27 cellular contexts compared by ENCODE assay signal in genomic region chr18:67432806-67433205, GRCh38.
"Had no signal": no experiment of that assay in that cellular context is flagged by ENCODE, and none has a peak within 500 bp of the region (broad histone marks: within the 10 kb centered on the region; RNA-seq: fewer than 3 reads in every experiment).

No MANE protein-coding gene starts in this region.

- H3K9ac ChIP-seq: neural progenitor cell had no signal

- H3K4me1 Mint-ChIP-seq: activated naive CD4-positive, alpha-beta T cell treated with anti-CD3 and anti-CD28 coated beads, Interleukin-2, amount 50 U/mL, for 24 hours; activated T-helper 17 cell treated with anti-CD3 and anti-CD28 coated beads, Interleukin-2, amount 50 U/mL, for 72 hours; central memory CD8-positive, alpha-beta T cell; natural killer cell; WTC11 had no signal

- ATAC-seq: activated CD8-positive, alpha-beta T cell treated with anti-CD3 and anti-CD28 coated beads for 36 hours; activated naive CD8-positive, alpha-beta T cell treated with anti-CD3 and anti-CD28 coated beads, Interleukin-2, amount 50 U/mL, for 24 hours; activated T-cell treated with anti-CD3 and anti-CD28 coated beads, Interleukin-2, amount 50 U/mL, for 4 hours; activated T-helper 17 cell treated with anti-CD3 and anti-CD28 coated beads, Interleukin-2, amount 50 U/mL, for 72 hours; left lung; lower lobe of right lung; natural killer cell; right cardiac atrium; WTC11 had no signal

- H3K27ac Mint-ChIP-seq: activated CD8-positive, alpha-beta T cell treated with anti-CD3 and anti-CD28 coated beads for 36 hours; activated naive CD4-positive, alpha-beta T cell treated with anti-CD3 and anti-CD28 coated beads, Interleukin-2, amount 50 U/mL, for 24 hours; activated naive CD8-positive, alpha-beta T cell treated with anti-CD3 and anti-CD28 coated beads, Interleukin-2, amount 50 U/mL, for 24 hours; activated T-helper 17 cell treated with anti-CD3 and anti-CD28 coated beads, Interleukin-2, amount 50 U/mL, for 72 hours; natural killer cell; neural progenitor cell; WTC11 had no signal

- H3K27ac ChIP-seq: colonic mucosa, dorsolateral prefrontal cortex, hepatocyte, left lung, lower lobe of right lung, neural progenitor cell, spleen, suprapubic skin, tibial artery had no signal

- H3K4me2 ChIP-seq: hepatocyte, neural progenitor cell had no signal

- H3K36me3 Mint-ChIP-seq: activated naive CD4-positive, alpha-beta T cell treated with anti-CD3 and anti-CD28 coated beads, Interleukin-2, amount 50 U/mL, for 24 hours; natural killer cell; neural progenitor cell had no signal

- H3K9me3 Mint-ChIP-seq: activated naive CD4-positive, alpha-beta T cell treated with anti-CD3 and anti-CD28 coated beads, Interleukin-2, amount 50 U/mL, for 24 hours had no signal

- H3K36me3 ChIP-seq: colonic mucosa, left lung, lower lobe of right lung, neural progenitor cell, spleen, suprapubic skin, tibial artery had no signal

- H3K79me2 ChIP-seq: hepatocyte had no signal

- H3K9me3 ChIP-seq: colonic mucosa, lower lobe of right lung, tibial artery had no signal

- H3K4me1 ChIP-seq: colonic mucosa, left lung, lower lobe of right lung, neural progenitor cell, spleen, suprapubic skin, tibial artery had no signal

- H3K4me3 ChIP-seq: colonic mucosa, dorsolateral prefrontal cortex, hepatocyte, left lung, lower lobe of right lung, neural progenitor cell, spleen, suprapubic skin, tibial artery had no signal

- H3K4me3 Mint-ChIP-seq: activated CD8-positive, alpha-beta T cell treated with anti-CD3 and anti-CD28 coated beads for 36 hours; activated naive CD4-positive, alpha-beta T cell treated with anti-CD3 and anti-CD28 coated beads, Interleukin-2, amount 50 U/mL, for 24 hours; activated naive CD8-positive, alpha-beta T cell treated with anti-CD3 and anti-CD28 coated beads, Interleukin-2, amount 50 U/mL, for 24 hours; activated T-cell treated with anti-CD3 and anti-CD28 coated beads, Interleukin-2, amount 50 U/mL, for 4 hours; activated T-helper 17 cell treated with anti-CD3 and anti-CD28 coated beads, Interleukin-2, amount 50 U/mL, for 72 hours; central memory CD8-positive, alpha-beta T cell; natural killer cell; neural progenitor cell; WTC11 had no signal

- DNase-seq: activated CD4-positive, alpha-beta T cell treated with anti-CD3 and anti-CD28 coated beads, Interleukin-2, amount 50 U/mL, for 1 hour; activated CD8-positive, alpha-beta T cell treated with anti-CD3 and anti-CD28 coated beads for 36 hours; activated naive CD8-positive, alpha-beta T cell treated with anti-CD3 and anti-CD28 coated beads, Interleukin-2, amount 50 U/mL, for 24 hours; activated T-cell treated with anti-CD3 and anti-CD28 coated beads, Interleukin-2, amount 50 U/mL, for 4 hours; colonic mucosa; dorsolateral prefrontal cortex; effector memory CD4-positive, alpha-beta T cell; erythroblast; kidney glomerular epithelial cell; left lung; lower lobe of right lung; mesenchymal stem cell; natural killer cell; occipital lobe; posterior cingulate gyrus; right cardiac atrium; spleen; stimulated activated naive CD4-positive, alpha-beta T cell; T-helper 2 cell; tibial artery had no signal

- H2AFZ ChIP-seq: hepatocyte, neural progenitor cell had no signal

- H3K27me3 Mint-ChIP-seq: activated CD8-positive, alpha-beta T cell treated with anti-CD3 and anti-CD28 coated beads for 36 hours; activated naive CD8-positive, alpha-beta T cell treated with anti-CD3 and anti-CD28 coated beads, Interleukin-2, amount 50 U/mL, for 24 hours; activated T-helper 17 cell treated with anti-CD3 and anti-CD28 coated beads, Interleukin-2, amount 50 U/mL, for 72 hours; central memory CD8-positive, alpha-beta T cell had no signal

- H3K27me3 ChIP-seq: colonic mucosa, dorsolateral prefrontal cortex, hepatocyte, left lung, neural progenitor cell, spleen, suprapubic skin, tibial artery had no signal
